In genomic region chr17:45123930-45124796, GRCh38 we compare ENCODE assay signal across 8 cellular contexts. TPM values are rescaled to one million over a fixed set of nuclear protein-coding genes. Genes with fewer than 3 reads are reported as not detected.
A peak's percentile ranks its signal among the peaks of the same experiment; 100 is the strongest.
DNase-seq lines count a peak whose midpoint lies in the region; ATAC-seq, FAIRE-seq and TF ChIP-seq lines count a peak whose summit lies in the region.

No MANE protein-coding gene starts in this region.

- no peak for FAIRE-seq in GM12892 (lab: Jason Lieb, UNC)

- H3K27ac ChIP-seq in brain microvascular endothelial cell, result peak overlapping the region; percentile 13

- ATAC-seq in HG03025 (IDR thresholded peaks at IDR 0.05; ENCODE audit: low FRiP score, unreplicated experiment), result no peak

- in situ Hi-C loops in brain microvascular endothelial cell (cut with HindIII; ENCODE audit: low pct_ligation_motif_present, low sequenced_read_pairs), result no loop called here

- H3K27me3 ChIP-seq in brain microvascular endothelial cell (replicated peaks), result no peaks in the 10 kb centered on the region

- DNase-seq in GF-D8 (lab: John Stamatoyannopoulos, UW), result peak; percentile 51
- DNase-seq in NCI-H226, result peak; percentile 92
- DNase-seq in brain microvascular endothelial cell, result peak; percentile 86
- peak; percentile 90 to 93 for DNase-seq in lung microvascular endothelial cell (ENCODE audit: low read depth in 2 of 2)
- DNase-seq in GM12892 (ENCODE audit: insufficient read length), result no peak
- no peak for DNase-seq in NCI-H345 (lab: John Stamatoyannopoulos, UW)
- DNase-seq in NCI-H128 (lab: John Stamatoyannopoulos, UW; ENCODE audit: unreplicated experiment), result no peak

- TF ChIP-seq CTCF in brain microvascular endothelial cell (IDR thresholded peaks at IDR 0.05; ENCODE audit: low read depth, low read length, missing control alignments), result no peak

- no peaks in the 10 kb centered on the region for H3K36me3 ChIP-seq in brain microvascular endothelial cell (replicated peaks)

- no peak overlapping the region for H3K4me3 ChIP-seq in brain microvascular endothelial cell (ENCODE audit: low read depth, low read length)

- TF ChIP-seq POLR2A in GM12892 (IDR thresholded peaks at IDR 0.05; ENCODE audit: low read depth, low read length), result no peak

RNA-seq across cellular contexts. Expression of gene PLCD3, which starts 8.2 kb away (rescaled TPM):
- total RNA-seq in lung microvascular endothelial cell, result 10.9 and 12.3 TPM in 2 replicates
- polyA plus RNA-seq in GM12892 (2012; ENCODE audit: missing spikeins), result 0.17 TPM

RNA-seq across cellular contexts. Expression of gene ACBD4, which starts 11.3 kb away (rescaled TPM):
- 3.2 and 3.3 TPM in 2 replicates for total RNA-seq in lung microvascular endothelial cell
- polyA plus RNA-seq in GM12892 (2012; ENCODE audit: missing spikeins), result 6.1 TPM

RNA-seq across cellular contexts. Expression of gene HEXIM1, which starts 24.1 kb away (rescaled TPM):
- total RNA-seq in lung microvascular endothelial cell, result 4.8 and 7.1 TPM in 2 replicates
- polyA plus RNA-seq in GM12892 (2012; ENCODE audit: missing spikeins), result 11.4 TPM

RNA-seq across cellular contexts. Expression of gene HEXIM2, which starts 37.5 kb away (rescaled TPM):
- total RNA-seq in lung microvascular endothelial cell, result 2.6 and 3.1 TPM in 2 replicates
- polyA plus RNA-seq in GM12892 (2012; ENCODE audit: missing spikeins), result 4.4 TPM

Comparison
In these comparisons a context has a peak if more than half of its experiments do, and no peak if none do; other contexts are left out.
1. DNase-seq: peak in GF-D8 (single experiment), NCI-H226 (single experiment), brain microvascular endothelial cell (single experiment) and lung microvascular endothelial cell (2 of 2); none in GM12892 (single experiment), NCI-H345 (single experiment) and NCI-H128 (single experiment).